1 cellular context compared by ENCODE assay signal in the genomic region with DNA sequence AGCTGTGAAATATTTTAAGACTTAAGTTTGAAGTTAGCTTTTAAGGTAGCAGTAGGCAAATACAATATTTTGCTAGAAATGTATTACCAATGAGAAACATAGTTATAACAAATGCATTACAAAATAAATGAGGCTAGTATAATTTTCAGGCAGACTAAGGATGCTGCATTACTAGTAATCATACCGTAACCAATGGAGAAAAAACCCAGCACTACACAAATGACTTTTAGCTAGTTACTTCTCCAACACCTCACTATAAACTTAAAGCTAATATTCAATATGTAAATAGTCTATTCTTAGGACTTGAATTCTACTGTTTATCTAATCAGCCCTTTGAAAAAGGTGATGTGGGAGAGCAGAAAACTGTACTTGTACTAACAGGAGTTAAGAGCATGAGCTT.
TF ChIP-seq lines count a peak whose summit lies in the region.

No MANE protein-coding gene starts in this region.

TF ChIP-seq in GM12878, 131 proteins besides CTCF, POLR2A, EP300 and RAD21:
- no peak for TF ChIP-seq MEF2A (IDR thresholded peaks at IDR 0.05; ENCODE audit: insufficient read depth, low read depth, low read length)
- peak; percentile 21; the same call in 1 of the 2 replicates for TF ChIP-seq JUNB (IDR thresholded peaks at IDR 0.05)
